In the genomic region with DNA sequence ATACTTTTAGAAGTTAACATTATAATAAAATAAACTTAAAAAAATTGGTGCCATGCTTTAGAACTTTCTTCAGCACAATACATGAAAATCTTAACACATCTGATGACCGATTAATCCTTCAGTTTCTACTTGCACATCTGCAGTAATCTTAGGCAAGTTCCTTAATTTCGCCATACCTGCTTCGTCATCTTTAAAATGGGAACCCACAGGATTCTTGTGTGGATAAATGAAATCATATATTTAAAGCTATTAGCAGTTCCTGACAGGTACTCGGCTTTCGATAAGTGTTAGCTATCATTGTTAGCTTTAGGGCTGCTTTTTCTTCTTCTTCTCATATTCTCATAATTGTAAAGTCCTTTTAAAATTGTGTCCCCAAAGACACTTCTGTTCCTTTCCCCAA, we compare ENCODE assay signal across 7 cellular contexts. TPM values are rescaled to one million over a fixed set of nuclear protein-coding genes. Genes with fewer than 3 reads are reported as not detected.
DNase-seq lines count a peak whose midpoint lies in the region; ATAC-seq, FAIRE-seq and TF ChIP-seq lines count a peak whose summit lies in the region.

No MANE protein-coding gene starts in this region.

- peak overlapping the region; percentile 61 for H3K9ac ChIP-seq in SU-DHL-6 (ENCODE audit: low read length)

- DNase-seq in HL-60 (ENCODE audit: low read depth in 1 of 2, low spot score in 1 of 2) (peak; percentile 35 to 64), foreskin keratinocyte (peak; percentile 26 to 56), small intestine (no peak), NCI-H2107 (lab: John Stamatoyannopoulos, UW) (no peak)

- H3K27ac ChIP-seq in HL-60 (replicated peaks) (peak overlapping the region; percentile 56), SU-DHL-6 (ENCODE audit: low read depth, low read length) (peak overlapping the region; percentile 53; the same call in 1 of the 2 replicates), foreskin keratinocyte (peak overlapping the region; percentile 61), small intestine (ENCODE audit: low read depth in 1 of 2, low read length in 1 of 2) (peak overlapping the region in 1 of 2 donors; percentile 91)

- no peak for TF ChIP-seq CTCF in HL-60 (IDR thresholded peaks at IDR 0.05; ENCODE audit: insufficient read depth, low read length)
- no peak for TF ChIP-seq CTCF in SU-DHL-6 (IDR thresholded peaks at IDR 0.05; ENCODE audit: insufficient read depth, low read length, poor library complexity, severe bottlenecking)
- TF ChIP-seq CTCF in foreskin keratinocyte (conservative IDR thresholded peaks at IDR 0.05) = no peak

- H3F3A ChIP-seq in SU-DHL-6 (ENCODE audit: insufficient read depth) = no peaks in the 10 kb centered on the region

- H3K9me3 ChIP-seq in SU-DHL-6 (ENCODE audit: insufficient read depth, low read length) = no peaks in the 10 kb centered on the region
- H3K9me3 ChIP-seq in small intestine (ENCODE audit: control insufficient read depth, low read depth) = no peaks in the 10 kb centered on the region

- WGBS in small intestine, 3 donors = 9 to 29% (median 19%) methylated on average over 5 of the region's 5 CpGs

- peaks cover 39% of the 10 kb centered on the region for H3K79me2 ChIP-seq in SU-DHL-6 (ENCODE audit: insufficient read depth, low read length)

- peak overlapping the region; percentile 93 for H3K4me2 ChIP-seq in SU-DHL-6 (ENCODE audit: low read depth, low read length, poor library complexity, severe bottlenecking)

- no peak for ATAC-seq in foreskin keratinocyte
- no peak for ATAC-seq in HG03280 (IDR thresholded peaks at IDR 0.05; ENCODE audit: unreplicated experiment)
- no peak for ATAC-seq in GM19455 (IDR thresholded peaks at IDR 0.05; ENCODE audit: unreplicated experiment)

- H3K36me3 ChIP-seq in SU-DHL-6 (ENCODE audit: low read length) (no peaks in the 10 kb centered on the region), small intestine (ENCODE audit: control insufficient read depth in 2 of 2, insufficient read depth in 2 of 2, low read length in 2 of 2) (no peaks in the 10 kb centered on the region)

- H2AFZ ChIP-seq in SU-DHL-6 (ENCODE audit: low read depth, low read length, severe bottlenecking) = peak overlapping the region; percentile 88

- H3K27me3 ChIP-seq in HL-60 (ENCODE audit: insufficient read depth, poor library complexity, severe bottlenecking) (no peaks in the 10 kb centered on the region), SU-DHL-6 (ENCODE audit: low read length) (no peaks in the 10 kb centered on the region), foreskin keratinocyte (peaks cover 2% of the 10 kb centered on the region), small intestine (ENCODE audit: control insufficient read depth in 2 of 2, insufficient read depth in 2 of 2, low read length in 2 of 2) (no peaks in the 10 kb centered on the region)

- no peak for FAIRE-seq in small intestine (lab: Jason Lieb, UNC)

- H3K4me1 ChIP-seq in foreskin keratinocyte = peaks cover 12% of the 10 kb centered on the region
- H3K4me1 ChIP-seq in small intestine (ENCODE audit: control insufficient read depth in 2 of 2, insufficient read depth in 1 of 2, low read depth in 1 of 2, low read length in 1 of 2) = no peaks in the 10 kb centered on the region

- no peaks in the 10 kb centered on the region for H4K20me1 ChIP-seq in SU-DHL-6 (ENCODE audit: low read depth, low read length)

- H3K4me3 ChIP-seq in HL-60 (replicated peaks; ENCODE audit: insufficient read depth, low read length) (peak overlapping the region; percentile 86), SU-DHL-6 (ENCODE audit: insufficient read depth, low read length, poor library complexity, severe bottlenecking) (peak overlapping the region; percentile 84), small intestine (ENCODE audit: low read depth in 1 of 2, low read length in 2 of 2) (peak overlapping the region; percentile 42 to 63)

- H3K9me2 ChIP-seq in SU-DHL-6 (replicated peaks; ENCODE audit: insufficient read depth, low read length) = no peaks in the 10 kb centered on the region

RNA-seq across cellular contexts. Expression of gene VPS50, which starts 0.9 kb away (rescaled TPM):
- total RNA-seq in foreskin keratinocyte = 12.9 and 14.7 TPM in 2 replicates
- polyA plus RNA-seq in foreskin keratinocyte = 4.2 and 4.5 TPM in 2 replicates
- 1 to 10 TPM; 4.9 to 9.3 (median 8.7) TPM for polyA plus RNA-seq in small intestine

RNA-seq across cellular contexts. Expression of gene HEPACAM2, which starts 5.0 kb away (rescaled TPM):
- not detected in 2 replicates for total RNA-seq in foreskin keratinocyte
- polyA plus RNA-seq in foreskin keratinocyte = not detected in 2 replicates
- polyA plus RNA-seq in small intestine = 10 to 100 TPM in 2 of 3 donors, 1 to 10 TPM in 1; 9.2 to 18.0 (median 10.5) TPM

Comparison
In these comparisons a context has a peak if more than half of its experiments do, and no peak if none do; other contexts are left out.
1. DNase-seq: peak in HL-60 (2 of 2) and foreskin keratinocyte (2 of 2); none in small intestine (single experiment) and NCI-H2107 (single experiment).
2. RNA of gene HEPACAM2, which starts 5.0 kb away (polyA plus RNA-seq): 9.2 to 18.0 TPM in small intestine; not detected in foreskin keratinocyte; every median in the first group is over 10 times any median in the second.
3. Peak in every context shown above with its lines, with median percentiles within 50 percentile points of each other: H3K4me3 ChIP-seq.